ENCODE assay signal across 33 cellular contexts in the genomic region with DNA sequence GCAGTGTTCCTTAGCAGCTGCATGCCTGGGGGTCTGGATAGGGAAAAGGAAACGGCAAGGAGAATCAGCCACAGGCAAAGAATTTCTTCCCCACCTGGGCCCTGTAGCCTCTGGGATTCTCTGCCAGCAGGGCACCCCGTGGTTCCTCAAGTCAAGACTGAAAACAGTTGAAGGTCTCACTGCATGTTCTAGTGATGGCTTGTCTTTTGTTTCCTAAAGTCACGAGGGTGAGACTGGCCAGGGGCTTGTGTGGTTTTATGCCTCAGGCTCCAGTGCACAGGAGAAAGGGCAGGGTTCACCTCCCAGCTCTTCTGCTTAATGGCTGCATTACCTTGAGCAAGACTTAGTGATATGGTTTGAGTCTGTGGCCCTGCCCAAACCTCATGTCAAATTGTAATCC. TPM values are rescaled to one million over a fixed set of nuclear protein-coding genes. Genes with fewer than 3 reads are reported as not detected.
"Had no signal": no experiment of that assay in that cellular context is flagged by ENCODE, and none has a peak within 500 bp of the region (broad histone marks: within the 10 kb centered on the region; RNA-seq: fewer than 3 reads in every experiment).

No MANE protein-coding gene starts in this region.

- H3K27me3 Mint-ChIP-seq: activated CD4-positive, alpha-beta memory T cell treated with anti-CD3 and anti-CD28 coated beads, Interleukin-2, amount 10 ng/mL, durations not matched to agents 7 days and 5 days; activated CD4-positive, alpha-beta T cell treated with anti-CD3 and anti-CD28 coated beads, Interleukin-2, amount 10 ng/mL, durations not matched to agents 7 days and 5 days; activated naive CD8-positive, alpha-beta T cell; effector memory CD8-positive, alpha-beta T cell had no signal

- ATAC-seq: activated T-helper 17 cell treated with anti-CD3 and anti-CD28 coated beads, Interleukin-2, amount 50 U/mL, for 72 hours; effector memory CD8-positive, alpha-beta T cell; gastroesophageal sphincter; heart right ventricle had no signal

- H3K27ac Mint-ChIP-seq: activated CD4-positive, alpha-beta memory T cell treated with anti-CD3 and anti-CD28 coated beads, Interleukin-2, amount 10 ng/mL, durations not matched to agents 7 days and 5 days; activated CD4-positive, alpha-beta T cell treated with anti-CD3 and anti-CD28 coated beads, Interleukin-2, amount 10 ng/mL, durations not matched to agents 7 days and 5 days; activated naive CD8-positive, alpha-beta T cell; activated T-cell treated with anti-CD3 and anti-CD28 coated beads, Interleukin-2, amount 50 U/mL, for 24 hours; activated T-helper 17 cell treated with anti-CD3 and anti-CD28 coated beads, Interleukin-2, amount 50 U/mL, for 72 hours; effector memory CD8-positive, alpha-beta T cell had no signal

- H3K4me1 ChIP-seq: esophagus squamous epithelium had no signal

- H3K4me3 ChIP-seq: adrenal gland, esophagus squamous epithelium, gastroesophageal sphincter, heart right ventricle had no signal

- FAIRE-seq: bronchial epithelial cell, colon had no signal

- H3K27me3 ChIP-seq: adrenal gland, brain microvascular endothelial cell, esophagus squamous epithelium, gastroesophageal sphincter, heart right ventricle had no signal

- H3K9me3 ChIP-seq: adrenal gland, esophagus squamous epithelium, gastroesophageal sphincter had no signal

- H3K9me3 Mint-ChIP-seq: activated CD4-positive, alpha-beta memory T cell treated with anti-CD3 and anti-CD28 coated beads, Interleukin-2, amount 10 ng/mL, durations not matched to agents 7 days and 5 days; activated CD4-positive, alpha-beta T cell treated with anti-CD3 and anti-CD28 coated beads, Interleukin-2, amount 10 ng/mL, durations not matched to agents 7 days and 5 days; activated T-cell treated with anti-CD3 and anti-CD28 coated beads, Interleukin-2, amount 50 U/mL, for 24 hours; activated T-helper 17 cell treated with anti-CD3 and anti-CD28 coated beads, Interleukin-2, amount 50 U/mL, for 72 hours; effector memory CD8-positive, alpha-beta T cell had no signal

- H3K27ac ChIP-seq: adrenal gland, brain microvascular endothelial cell, esophagus squamous epithelium, gastroesophageal sphincter, heart right ventricle had no signal

- H3K4me1 Mint-ChIP-seq: activated CD4-positive, alpha-beta memory T cell treated with anti-CD3 and anti-CD28 coated beads, Interleukin-2, amount 10 ng/mL, durations not matched to agents 7 days and 5 days; activated CD4-positive, alpha-beta T cell treated with anti-CD3 and anti-CD28 coated beads, Interleukin-2, amount 10 ng/mL, durations not matched to agents 7 days and 5 days; activated T-helper 17 cell treated with anti-CD3 and anti-CD28 coated beads, Interleukin-2, amount 50 U/mL, for 72 hours had no signal

- H3K4me3 Mint-ChIP-seq: activated CD4-positive, alpha-beta memory T cell treated with anti-CD3 and anti-CD28 coated beads, Interleukin-2, amount 10 ng/mL, durations not matched to agents 7 days and 5 days; activated CD4-positive, alpha-beta T cell treated with anti-CD3 and anti-CD28 coated beads, Interleukin-2, amount 10 ng/mL, durations not matched to agents 7 days and 5 days; activated naive CD8-positive, alpha-beta T cell; activated T-cell treated with anti-CD3 and anti-CD28 coated beads, Interleukin-2, amount 50 U/mL, for 24 hours; activated T-helper 17 cell treated with anti-CD3 and anti-CD28 coated beads, Interleukin-2, amount 50 U/mL, for 72 hours; effector memory CD8-positive, alpha-beta T cell had no signal

- DNase-seq: activated CD4-positive, alpha-beta memory T cell treated with anti-CD3 and anti-CD28 coated beads, Interleukin-2, amount 10 ng/mL, durations not matched to agents 7 days and 5 days; activated CD4-positive, alpha-beta T cell treated with anti-CD3 and anti-CD28 coated beads for 1 hour; activated CD4-positive, alpha-beta T cell treated with anti-CD3 and anti-CD28 coated beads for 4 hours; activated CD4-positive, alpha-beta T cell treated with anti-CD3 and anti-CD28 coated beads, Interleukin-2, amount 10 ng/mL, durations not matched to agents 7 days and 5 days; activated CD4-positive, alpha-beta T cell treated with anti-CD3 and anti-CD28 coated beads, Interleukin-2, amount 50 U/mL, for 4 hours; activated CD8-positive, alpha-beta memory T cell treated with anti-CD3 and anti-CD28 coated beads, Interleukin-2, amount 50 U/mL, for 48 hours; activated effector memory CD4-positive, alpha-beta T cell treated with Interleukin-2 at 50 U/mL for 16 hours; activated gamma-delta T cell treated with Interleukin-2 at 50 U/mL for 16 hours; activated naive CD4-positive, alpha-beta T cell treated with anti-CD3 and anti-CD28 coated beads, Interleukin-2, amount 50 U/mL, for 16 hours; activated naive CD4-positive, alpha-beta T cell treated with Interleukin-2 at 50 U/mL for 16 hours; activated T-cell treated with anti-CD3 and anti-CD28 coated beads for 4 hours; activated T-cell treated with anti-CD3 and anti-CD28 coated beads, Interleukin-2, amount 50 U/mL, for 24 hours; adrenal gland; amygdala; aorta; brain microvascular endothelial cell; cortex of kidney; dermis blood vessel endothelial cell; effector CD4-positive, alpha-beta T cell; effector memory CD8-positive, alpha-beta T cell; erythroblast; esophagus squamous epithelium; foreskin melanocyte; heart right ventricle; T-helper 2 cell had no signal

- H3K36me3 Mint-ChIP-seq: activated naive CD8-positive, alpha-beta T cell had no signal

- H3K36me3 ChIP-seq: adrenal gland, brain microvascular endothelial cell, esophagus squamous epithelium, gastroesophageal sphincter, heart right ventricle had no signal

RNA-seq across cellular contexts. Expression of a gene that starts 53.2 kb away (rescaled TPM):
- total RNA-seq: activated CD4-positive, alpha-beta memory T cell treated with anti-CD3 and anti-CD28 coated beads, Interleukin-2, amount 10 ng/mL, durations not matched to agents 7 days and 5 days; activated CD4-positive, alpha-beta T cell treated with anti-CD3 and anti-CD28 coated beads, Interleukin-2, amount 10 ng/mL, durations not matched to agents 7 days and 5 days; chondrocyte; fibroblast of villous mesenchyme; T-helper 1 cell treated with Interleukin-12 subunit alpha and Interleukin-12 subunit beta and Interleukin-4 antibody, amounts not matched to agents 30 ng/mL and 1 ng/mL, for 36 hours had no signal
